ENCODE assay signal across 16 cellular contexts in genomic region chr21:36694041-36694515, GRCh38. TPM values are rescaled to one million over a fixed set of nuclear protein-coding genes. Genes with fewer than 3 reads are reported as not detected.
DNase-seq lines count a peak whose midpoint lies in the region; ATAC-seq and TF ChIP-seq lines count a peak whose summit lies in the region.
"Had no signal": no experiment of that assay in that cellular context is flagged by ENCODE, and none has a peak within 500 bp of the region (broad histone marks: within the 10 kb centered on the region; RNA-seq: fewer than 3 reads in every experiment).

No MANE protein-coding gene starts in this region.

- peak; percentile 52 for DNase-seq in activated CD8-positive, alpha-beta memory T cell treated with anti-CD3 and anti-CD28 coated beads, Interleukin-2, amount 50 U/mL, for 48 hours
- DNase-seq in activated CD8-positive, alpha-beta memory T cell treated with anti-CD3 and anti-CD28 coated beads for 24 hours = no peak
- peak; percentile 51 for DNase-seq in WERI-Rb-1
- DNase-seq in glomerular endothelial cell (ENCODE audit: extremely low read depth, low read depth, low spot score) = peak; percentile 5
- DNase-seq in NCI-H2107 (lab: John Stamatoyannopoulos, UW) = no peak
- DNase-seq in NCI-H1105 treated with DMSO at 0.1 percent for 48 hours (lab: John Stamatoyannopoulos, UW) = no peak
- DNase-seq: CD8-positive, alpha-beta T cell; HCEC 1CT; heart left ventricle; mucosa of descending colon; NCI-H2029; NCI-H526; ovary had no signal

- TF ChIP-seq CTCF in WERI-Rb-1 (IDR thresholded peaks at IDR 0.05; ENCODE audit: low read depth, low read length) = no peak

- H3K36me3 ChIP-seq in WERI-Rb-1 (no peaks in the 10 kb centered on the region), skeletal muscle satellite cell (ENCODE audit: insufficient read depth, low read length) (no peaks in the 10 kb centered on the region)
- H3K36me3 ChIP-seq: heart left ventricle, ovary had no signal

- H3K27ac ChIP-seq in WERI-Rb-1 = no peak overlapping the region
- H3K27ac ChIP-seq: heart left ventricle, ovary had no signal

- peak overlapping the region; percentile 99 for H3K4me2 ChIP-seq in skeletal muscle satellite cell (ENCODE audit: low read length)

- H3K9me3 ChIP-seq in WERI-Rb-1 (ENCODE audit: severe bottlenecking) = peaks cover 12% of the 10 kb centered on the region
- H3K9me3 ChIP-seq in skeletal muscle satellite cell (replicated peaks; ENCODE audit: low read length) = no peaks in the 10 kb centered on the region
- H3K9me3 ChIP-seq: heart left ventricle, mucosa of descending colon had no signal

- peaks cover 30% of the 10 kb centered on the region for H3K4me1 ChIP-seq in skeletal muscle satellite cell (ENCODE audit: control insufficient read depth, insufficient read depth, low read length)

- H3K4me3 ChIP-seq in WERI-Rb-1 (ENCODE audit: low read depth, low read length) = 0 out of 2 replicates have a peak overlapping the region, but pooled peaks have one; percentile 38
- peak overlapping the region; percentile 80 for H3K4me3 ChIP-seq in skeletal muscle satellite cell (ENCODE audit: low read length)
- H3K4me3 ChIP-seq: GM12878, heart left ventricle, mucosa of descending colon, ovary had no signal

- H3K9ac ChIP-seq in skeletal muscle satellite cell (ENCODE audit: low read depth, low read length) = peak overlapping the region; percentile 94

- no peak for ATAC-seq in GM21576 (IDR thresholded peaks at IDR 0.05; ENCODE audit: unreplicated experiment)
- ATAC-seq: CD8-positive, alpha-beta T cell; GM12878; heart left ventricle; mucosa of descending colon had no signal

- peaks cover 95% of the 10 kb centered on the region for H3K27me3 ChIP-seq in WERI-Rb-1 (ENCODE audit: insufficient read depth, low read depth, severe bottlenecking)
- H3K27me3 ChIP-seq in skeletal muscle satellite cell (ENCODE audit: control insufficient read depth, insufficient read depth, low read length) = no peaks in the 10 kb centered on the region

RNA-seq across cellular contexts. Expression of gene SIM2, which starts 4.8 kb away (rescaled TPM):
- total RNA-seq in glomerular endothelial cell = 0.47 and 1.7 TPM in 2 replicates
- under 0.01 and 0.25 TPM in 2 replicates for total RNA-seq in skeletal muscle satellite cell (2012; rRNA removed)
- total RNA-seq: CD8-positive, alpha-beta T cell; mucosa of descending colon had no signal

Comparison
In these comparisons a context has a peak if more than half of its experiments do, and no peak if none do; other contexts are left out.
1. DNase-seq: peak in activated CD8-positive, alpha-beta memory T cell treated with anti-CD3 and anti-CD28 coated beads, Interleukin-2, amount 50 U/mL, for 48 hours (single experiment), WERI-Rb-1 (single experiment) and glomerular endothelial cell (single experiment); none in activated CD8-positive, alpha-beta memory T cell treated with anti-CD3 and anti-CD28 coated beads for 24 hours (single experiment), NCI-H2107 (single experiment) and NCI-H1105 treated with DMSO at 0.1 percent for 48 hours (single experiment).